ENCODE assay signal across 25 cellular contexts in the genomic region with DNA sequence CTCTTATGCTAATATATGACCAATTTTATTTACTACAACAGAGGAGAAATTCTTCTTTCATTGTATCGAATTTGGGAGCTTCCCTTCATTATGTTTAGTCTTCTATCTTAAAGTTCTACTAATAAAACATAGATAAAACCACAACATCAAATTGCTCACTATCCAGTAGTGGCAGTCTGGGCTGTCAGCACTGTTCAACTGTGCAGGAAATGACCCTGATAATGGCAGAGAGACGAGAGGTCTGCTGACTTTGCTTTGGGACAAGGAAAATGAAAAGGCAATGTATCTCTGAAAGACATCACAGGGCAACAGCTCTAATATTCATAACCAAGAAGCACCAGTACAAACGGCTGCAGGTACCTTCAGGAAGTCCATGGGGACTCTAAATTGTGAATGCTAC.
"Had no signal": no experiment of that assay in that cellular context is flagged by ENCODE, and none has a peak within 500 bp of the region (broad histone marks: within the 10 kb centered on the region; RNA-seq: fewer than 3 reads in every experiment).

No MANE protein-coding gene starts in this region.

- H3K36me3 ChIP-seq: ovary had no signal

- ATAC-seq: body of pancreas; effector memory CD8-positive, alpha-beta T cell; naive thymus-derived CD4-positive, alpha-beta T cell had no signal

- DNase-seq: activated CD4-positive, alpha-beta T cell treated with anti-CD3 and anti-CD28 coated beads for 4 hours; activated CD4-positive, alpha-beta T cell treated with anti-CD3 and anti-CD28 coated beads, Interleukin-2, amount 50 U/mL, for 4 hours; activated CD4-positive, CD25-positive, alpha-beta regulatory T cell; activated CD8-positive, alpha-beta memory T cell treated with anti-CD3 and anti-CD28 coated beads for 24 hours; activated effector memory CD4-positive, alpha-beta T cell treated with anti-CD3 and anti-CD28 coated beads, Interleukin-2, amount 50 U/mL, for 16 hours; activated naive CD4-positive, alpha-beta T cell treated with anti-CD3 and anti-CD28 coated beads for 36 hours; activated naive CD8-positive, alpha-beta T cell treated with anti-CD3 and anti-CD28 coated beads for 36 hours; activated T-cell treated with anti-CD3 and anti-CD28 coated beads, Interleukin-2, amount 50 U/mL, for 1 hour; adrenal gland; aorta; body of pancreas; effector memory CD8-positive, alpha-beta T cell; head of caudate nucleus; midbrain; naive thymus-derived CD4-positive, alpha-beta T cell; ovary; retina; SK-N-SH; spleen; stimulated activated naive CD4-positive, alpha-beta T cell; SW 1271; T-helper 9 cell; tibial artery had no signal

- H3K27ac ChIP-seq: body of pancreas, coronary artery, ovary, spleen, suprapubic skin, tibial artery had no signal

- H3K9me2 ChIP-seq: SK-N-SH had no signal

- H3K4me1 ChIP-seq: adrenal gland, body of pancreas, spleen, suprapubic skin, tibial artery had no signal

- H3K27me3 ChIP-seq: adrenal gland, body of pancreas, ovary, spleen, suprapubic skin, tibial artery had no signal

- H3K4me2 ChIP-seq: SK-N-SH had no signal

- H3K4me3 ChIP-seq: adrenal gland, body of pancreas, coronary artery, ovary, spleen, suprapubic skin, tibial artery had no signal

- H3K9ac ChIP-seq: SK-N-SH had no signal

- H3K9me3 ChIP-seq: adrenal gland, body of pancreas, ovary, SK-N-SH, spleen, suprapubic skin, tibial artery had no signal
